23 cellular contexts compared by ENCODE assay signal in genomic region chr9:109981091-109981490, GRCh38.
"Had no signal": no experiment of that assay in that cellular context is flagged by ENCODE, and none has a peak within 500 bp of the region (broad histone marks: within the 10 kb centered on the region; RNA-seq: fewer than 3 reads in every experiment).

No MANE protein-coding gene starts in this region.

- DNase-seq: activated B cell treated with CpG ODN at 0.5 μM for 24 hours; activated CD4-positive, alpha-beta memory T cell treated with anti-CD3 and anti-CD28 coated beads for 36 hours; activated CD4-positive, alpha-beta T cell treated with anti-CD3 and anti-CD28 coated beads for 1 hour; activated CD4-positive, alpha-beta T cell treated with anti-CD3 and anti-CD28 coated beads, Interleukin-2, amount 10 ng/mL, durations not matched to agents 7 days and 5 days; activated CD8-positive, alpha-beta memory T cell treated with anti-CD3 and anti-CD28 coated beads for 24 hours; activated gamma-delta T cell treated with Interleukin-2 at 50 U/mL for 16 hours; activated naive CD4-positive, alpha-beta T cell treated with anti-CD3 and anti-CD28 coated beads, Interleukin-2, amount 10 ng/mL, durations not matched to agents 7 days and 5 days; activated naive CD8-positive, alpha-beta T cell treated with anti-CD3 and anti-CD28 coated beads for 36 hours; activated T-cell treated with anti-CD3 and anti-CD28 coated beads, Interleukin-2, amount 50 U/mL, for 48 hours; caudate nucleus; Kasumi-1; KBM-7; NCI-H1092; NCI-H1417; NCI-H2029; NCI-H2107; NCI-H2171 treated with DMSO at 0.1 percent for 48 hours; NCI-H226; NCI-H526 treated with DMSO at 0.1 percent for 48 hours; NK-92 treated with Interleukin-12 subunit alpha and Interleukin-12 subunit beta, amount 100 ng/mL, for 24 hours; SHP77 treated with DMSO at 0.1 percent for 48 hours; T-helper 17 cell; T-helper 9 cell had no signal

- ATAC-seq: T-helper 17 cell had no signal
